21 cellular contexts compared by ENCODE assay signal in the genomic region with DNA sequence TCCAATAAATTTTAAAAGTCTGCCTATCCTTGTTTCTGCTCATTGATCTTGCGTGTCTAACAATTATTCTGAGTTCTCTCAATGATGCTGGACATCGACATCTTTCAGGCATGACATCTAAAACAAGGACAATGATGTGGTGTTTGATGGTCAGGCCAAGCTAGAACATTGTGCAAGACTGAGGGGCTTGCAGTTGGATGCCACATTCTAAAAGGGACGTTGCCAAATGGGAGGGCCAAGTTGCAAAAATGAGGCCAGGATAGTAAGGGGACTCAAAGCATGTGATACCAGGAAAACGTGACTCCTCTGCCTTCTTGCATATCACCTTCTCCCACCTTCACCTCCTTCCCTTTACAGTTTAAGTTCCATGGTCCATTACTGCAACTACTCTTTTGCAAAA. TPM values are rescaled to one million over a fixed set of nuclear protein-coding genes. Genes with fewer than 3 reads are reported as not detected.
DNase-seq lines count a peak whose midpoint lies in the region; TF ChIP-seq lines count a peak whose summit lies in the region.
"Had no signal": no experiment of that assay in that cellular context is flagged by ENCODE, and none has a peak within 500 bp of the region (broad histone marks: within the 10 kb centered on the region; RNA-seq: fewer than 3 reads in every experiment).

No MANE protein-coding gene starts in this region.

- CTCF ChIA-PET in activated CD4-positive, alpha-beta T cell treated with anti-CD3 and anti-CD28 coated beads, Interleukin-2, amount 10 ng/mL, durations not matched to agents 7 days and 5 days (lab: Charles Lee): interaction anchor here (1.4 kb wide), 1 partner anchor 38 kb away, joined by 3 read pairs; no protein-coding TSS in a partner anchor

- no peaks in the 10 kb centered on the region for H3K9me3 Mint-ChIP-seq in activated CD4-positive, alpha-beta T cell treated with anti-CD3 and anti-CD28 coated beads, Interleukin-2, amount 10 ng/mL, durations not matched to agents 24 days and 14 days
- H3K9me3 Mint-ChIP-seq in activated CD4-positive, alpha-beta T cell treated with anti-CD3 and anti-CD28 coated beads, Interleukin-2, amount 10 ng/mL, durations not matched to agents 7 days and 5 days: no peaks in the 10 kb centered on the region
- no peaks in the 10 kb centered on the region for H3K9me3 Mint-ChIP-seq in neural progenitor cell
- H3K9me3 Mint-ChIP-seq: CD8-positive, alpha-beta T cell; HFFc6 had no signal

- no peak overlapping the region for H3K9ac ChIP-seq in neural progenitor cell
- H3K9ac ChIP-seq: GM23248 had no signal

- peak overlapping the region; percentile 35 for H2AFZ ChIP-seq in neural progenitor cell (replicated peaks)
- H2AFZ ChIP-seq: GM23248 had no signal

- H3K9me3 ChIP-seq in neural progenitor cell (ENCODE audit: low read depth): no peaks in the 10 kb centered on the region
- H3K9me3 ChIP-seq: A549, Caco-2, HAP-1 had no signal

- H3F3A ChIP-seq in neural progenitor cell (ENCODE audit: low read depth): peaks cover 27% of the 10 kb centered on the region

- no peak overlapping the region for H3K4me3 ChIP-seq in HL-60 (replicated peaks; ENCODE audit: insufficient read depth, low read length)
- H3K4me3 ChIP-seq in neural progenitor cell: no peak overlapping the region
- H3K4me3 ChIP-seq: A549, GM23248, HAP-1 had no signal

- H3K27ac ChIP-seq in HL-60 (replicated peaks) (0 out of 2 replicates have a peak overlapping the region, but pooled peaks have one; percentile 4), neural progenitor cell (no peak overlapping the region)
- H3K27ac ChIP-seq: GM23248 had no signal

- no peaks in the 10 kb centered on the region for H3K36me3 ChIP-seq in neural progenitor cell
- H3K36me3 ChIP-seq: HAP-1 had no signal

- no peaks in the 10 kb centered on the region for H3K27me3 Mint-ChIP-seq in activated CD4-positive, alpha-beta T cell treated with anti-CD3 and anti-CD28 coated beads, Interleukin-2, amount 10 ng/mL, durations not matched to agents 24 days and 14 days
- no peaks in the 10 kb centered on the region for H3K27me3 Mint-ChIP-seq in activated CD4-positive, alpha-beta T cell treated with anti-CD3 and anti-CD28 coated beads, Interleukin-2, amount 10 ng/mL, durations not matched to agents 7 days and 5 days
- H3K27me3 Mint-ChIP-seq in neural progenitor cell (ENCODE audit: insufficient read depth, low read depth): no peaks in the 10 kb centered on the region

- DNase-seq in activated CD4-positive, alpha-beta T cell treated with anti-CD3 and anti-CD28 coated beads, Interleukin-2, amount 10 ng/mL, durations not matched to agents 24 days and 14 days: peak; percentile 51
- no peak for DNase-seq in activated CD4-positive, alpha-beta T cell treated with anti-CD3 and anti-CD28 coated beads, Interleukin-2, amount 10 ng/mL, durations not matched to agents 7 days and 5 days
- DNase-seq in CD1c-positive myeloid dendritic cell (ENCODE audit: extremely low spot score) (peak; percentile 18), HL-60 (ENCODE audit: low read depth in 1 of 2, low spot score in 1 of 2) (peak in 1 of 2 experiments; percentile 57), neural progenitor cell (ENCODE audit: low spot score) (no peak), Kasumi-1 (lab: John Stamatoyannopoulos, UW) (no peak), cerebellar nuclear complex (lab: John Stamatoyannopoulos, UW) (no peak), NCI-H1694 treated with DMSO at 0.1 percent for 48 hours (lab: John Stamatoyannopoulos, UW) (no peak)
- DNase-seq: 8988T; ACHN; C1 segment of cervical spinal cord; Caco-2; CD4-positive, CD25-positive, alpha-beta regulatory T cell; CD8-positive, alpha-beta T cell; DMS153; DND-41; GM23248; HFFc6 had no signal

- H3K4me3 Mint-ChIP-seq in activated CD4-positive, alpha-beta T cell treated with anti-CD3 and anti-CD28 coated beads, Interleukin-2, amount 10 ng/mL, durations not matched to agents 24 days and 14 days: no peak overlapping the region
- no peak overlapping the region for H3K4me3 Mint-ChIP-seq in activated CD4-positive, alpha-beta T cell treated with anti-CD3 and anti-CD28 coated beads, Interleukin-2, amount 10 ng/mL, durations not matched to agents 7 days and 5 days
- H3K4me3 Mint-ChIP-seq in neural progenitor cell: no peak overlapping the region
- H3K4me3 Mint-ChIP-seq: CD4-positive, CD25-positive, alpha-beta regulatory T cell; CD8-positive, alpha-beta T cell; HFFc6 had no signal

- H4K20me1 ChIP-seq in neural progenitor cell (ENCODE audit: low read depth): no peaks in the 10 kb centered on the region

- H3K79me2 ChIP-seq in neural progenitor cell (ENCODE audit: low read depth): no peaks in the 10 kb centered on the region

- H3K4me1 ChIP-seq in neural progenitor cell: peaks cover 31% of the 10 kb centered on the region

- H3K27ac Mint-ChIP-seq in activated CD4-positive, alpha-beta T cell treated with anti-CD3 and anti-CD28 coated beads, Interleukin-2, amount 10 ng/mL, durations not matched to agents 24 days and 14 days: peak overlapping the region; percentile 72
- H3K27ac Mint-ChIP-seq in activated CD4-positive, alpha-beta T cell treated with anti-CD3 and anti-CD28 coated beads, Interleukin-2, amount 10 ng/mL, durations not matched to agents 7 days and 5 days: no peak overlapping the region
- H3K27ac Mint-ChIP-seq in neural progenitor cell: no peak overlapping the region
- H3K27ac Mint-ChIP-seq: CD4-positive, CD25-positive, alpha-beta regulatory T cell; CD8-positive, alpha-beta T cell; HFFc6 had no signal

- POLR2A ChIA-PET in activated CD4-positive, alpha-beta T cell treated with anti-CD3 and anti-CD28 coated beads, Interleukin-2, amount 10 ng/mL, durations not matched to agents 7 days and 5 days (lab: Charles Lee): no interaction called here

- peaks cover 35% of the 10 kb centered on the region for H3K4me1 Mint-ChIP-seq in activated CD4-positive, alpha-beta T cell treated with anti-CD3 and anti-CD28 coated beads, Interleukin-2, amount 10 ng/mL, durations not matched to agents 24 days and 14 days
- H3K4me1 Mint-ChIP-seq in activated CD4-positive, alpha-beta T cell treated with anti-CD3 and anti-CD28 coated beads, Interleukin-2, amount 10 ng/mL, durations not matched to agents 7 days and 5 days: peaks cover 20% of the 10 kb centered on the region
- H3K4me1 Mint-ChIP-seq in neural progenitor cell: peaks cover 21% of the 10 kb centered on the region

- intact Hi-C loops in activated CD4-positive, alpha-beta T cell treated with anti-CD3 and anti-CD28 coated beads, Interleukin-2, amount 10 ng/mL, durations not matched to agents 24 days and 14 days (cut with micrococcal nuclease): loop anchor here (2.0 to 5.0 kb wide), 4 partner anchors 203 to 518 kb away; no protein-coding TSS in a partner anchor

- peaks cover 1% of the 10 kb centered on the region for H3K36me3 Mint-ChIP-seq in activated CD4-positive, alpha-beta T cell treated with anti-CD3 and anti-CD28 coated beads, Interleukin-2, amount 10 ng/mL, durations not matched to agents 24 days and 14 days (ENCODE audit: low read depth)
- peaks cover 2% of the 10 kb centered on the region for H3K36me3 Mint-ChIP-seq in activated CD4-positive, alpha-beta T cell treated with anti-CD3 and anti-CD28 coated beads, Interleukin-2, amount 10 ng/mL, durations not matched to agents 7 days and 5 days (ENCODE audit: low read depth)
- H3K36me3 Mint-ChIP-seq in neural progenitor cell: no peaks in the 10 kb centered on the region
- H3K36me3 Mint-ChIP-seq: CD4-positive, CD25-positive, alpha-beta regulatory T cell; CD8-positive, alpha-beta T cell had no signal

- no peak overlapping the region for H3K4me2 ChIP-seq in neural progenitor cell
- H3K4me2 ChIP-seq: A549 had no signal

- TF ChIP-seq CTCF in HL-60 (IDR thresholded peaks at IDR 0.05; ENCODE audit: insufficient read depth, low read length) (no peak), neural progenitor cell (IDR thresholded peaks at IDR 0.05) (no peak)

- no peaks in the 10 kb centered on the region for H3K27me3 ChIP-seq in HL-60 (ENCODE audit: insufficient read depth, poor library complexity, severe bottlenecking)
- no peaks in the 10 kb centered on the region for H3K27me3 ChIP-seq in neural progenitor cell

RNA-seq across cellular contexts. Expression of a gene that starts 29.4 kb away (rescaled TPM):
- 0.12 TPM in 1 of 2 replicates, not detected in the other for total RNA-seq in activated CD4-positive, alpha-beta T cell treated with anti-CD3 and anti-CD28 coated beads, Interleukin-2, amount 10 ng/mL, durations not matched to agents 24 days and 14 days
- total RNA-seq in activated CD4-positive, alpha-beta T cell treated with anti-CD3 and anti-CD28 coated beads, Interleukin-2, amount 10 ng/mL, durations not matched to agents 7 days and 5 days: not detected
- total RNA-seq in neural progenitor cell (ENCODE audit: low replicate concordance): 29.1 and 37.4 TPM in 2 replicates
- total RNA-seq: GM23248, H4, HFFc6 had no signal

Comparison
In these comparisons a context has a peak if more than half of its experiments do, and no peak if none do; other contexts are left out.
1. DNase-seq: peak in activated CD4-positive, alpha-beta T cell treated with anti-CD3 and anti-CD28 coated beads, Interleukin-2, amount 10 ng/mL, durations not matched to agents 24 days and 14 days (single experiment) and CD1c-positive myeloid dendritic cell (single experiment); none in activated CD4-positive, alpha-beta T cell treated with anti-CD3 and anti-CD28 coated beads, Interleukin-2, amount 10 ng/mL, durations not matched to agents 7 days and 5 days (single experiment), neural progenitor cell (single experiment), Kasumi-1 (0 of 2), cerebellar nuclear complex (0 of 2) and NCI-H1694 treated with DMSO at 0.1 percent for 48 hours (single experiment).
2. RNA of a gene that starts 29.4 kb away (total RNA-seq): 29.1 to 37.4 TPM in neural progenitor cell; 0.12 TPM in activated CD4-positive, alpha-beta T cell treated with anti-CD3 and anti-CD28 coated beads, Interleukin-2, amount 10 ng/mL, durations not matched to agents 24 days and 14 days and not detected in activated CD4-positive, alpha-beta T cell treated with anti-CD3 and anti-CD28 coated beads, Interleukin-2, amount 10 ng/mL, durations not matched to agents 7 days and 5 days; every median in the first group is over 10 times any median in the second.